Comparison of ENCODE assay signal across 8 cellular contexts in the genomic region with DNA sequence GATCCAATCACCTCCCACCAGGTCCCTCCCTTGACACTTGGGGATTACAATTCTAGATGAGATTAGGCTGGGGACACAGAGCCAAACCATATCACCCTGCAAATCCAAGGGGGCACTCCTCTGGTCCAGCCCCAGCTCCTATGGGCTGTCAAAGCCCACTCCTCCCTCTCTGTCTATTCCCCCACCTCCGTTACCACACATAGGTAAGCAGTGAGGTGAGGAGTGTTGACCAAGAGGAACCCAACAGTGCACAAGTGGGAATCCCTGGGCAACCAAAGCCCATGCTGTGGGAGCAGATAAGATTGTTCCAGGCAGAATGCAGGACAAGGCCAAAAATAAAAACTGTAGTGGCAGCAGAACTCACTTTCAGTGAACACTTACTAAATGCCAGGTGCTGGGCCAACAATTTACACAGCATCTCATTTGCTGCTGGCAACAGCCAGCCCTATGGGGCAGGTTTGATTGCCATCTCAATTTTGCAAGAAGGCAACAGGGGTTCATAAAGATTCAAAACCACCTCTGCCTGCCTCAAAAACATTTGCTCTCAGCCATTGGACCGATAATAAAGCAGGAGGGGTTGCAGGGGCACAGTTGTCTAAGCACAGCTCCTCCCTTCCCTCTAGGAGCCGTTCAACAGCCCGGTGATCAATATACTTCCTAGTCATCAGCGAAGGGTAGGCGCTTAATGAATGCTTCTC. TPM values are rescaled to one million over a fixed set of nuclear protein-coding genes. Genes with fewer than 3 reads are reported as not detected.
DNase-seq lines count a peak whose midpoint lies in the region; ATAC-seq and TF ChIP-seq lines count a peak whose summit lies in the region.

No MANE protein-coding gene starts in this region.

- peaks cover 12 to 14% of the 10 kb centered on the region in 2 donors for H3K4me1 ChIP-seq in adrenal gland (replicated peaks in 1 of 2)

- H3K27me3 Mint-ChIP-seq in activated T-helper 1 cell treated with anti-CD3 and anti-CD28 coated beads, Interleukin-12 subunit alpha, Interleukin-12 subunit beta, Interleukin-2, Interleukin-4 antibody, amounts not matched to agents 30 ng/mL and 10 ng/mL and 1 ng/mL, durations not matched to agents 14 hours and 24 hours and 36 hours (ENCODE audit: insufficient read depth), result no peaks in the 10 kb centered on the region

- no peaks in the 10 kb centered on the region for H3K9me3 ChIP-seq in adrenal gland (replicated peaks in 1 of 3)

- no peak overlapping the region for H3K27ac ChIP-seq in adrenal gland

- peaks cover 17% of the 10 kb centered on the region for H3K36me3 Mint-ChIP-seq in activated T-helper 1 cell treated with anti-CD3 and anti-CD28 coated beads, Interleukin-12 subunit alpha, Interleukin-12 subunit beta, Interleukin-2, Interleukin-4 antibody, amounts not matched to agents 30 ng/mL and 10 ng/mL and 1 ng/mL, durations not matched to agents 14 hours and 24 hours and 36 hours (ENCODE audit: low read depth)

- CTCF ChIA-PET in BJ (lab: Yijun Ruan, JAX), result interaction anchor here (1.4 kb wide), 1 partner anchor 9 kb away, joined by 5 read pairs; a partner anchor contains a TSS

- peak overlapping the region; percentile 80 for H3K27ac Mint-ChIP-seq in activated T-helper 1 cell treated with anti-CD3 and anti-CD28 coated beads, Interleukin-12 subunit alpha, Interleukin-12 subunit beta, Interleukin-2, Interleukin-4 antibody, amounts not matched to agents 30 ng/mL and 10 ng/mL and 1 ng/mL, durations not matched to agents 14 hours and 24 hours and 36 hours

- peak; percentile 7 for ATAC-seq in HG03064 (IDR thresholded peaks at IDR 0.05; ENCODE audit: low read depth, unreplicated experiment)
- peak; percentile 6 for ATAC-seq in left lobe of liver
- no peak for ATAC-seq in HG03521 (IDR thresholded peaks at IDR 0.05; ENCODE audit: unreplicated experiment)
- ATAC-seq in GM18511 (IDR thresholded peaks at IDR 0.05; ENCODE audit: unreplicated experiment), result no peak

- POLR2A ChIA-PET in BJ (lab: Charles Lee), result no interaction called here

- intact Hi-C loops in activated T-helper 1 cell treated with anti-CD3 and anti-CD28 coated beads, Interleukin-12 subunit alpha, Interleukin-12 subunit beta, Interleukin-2, Interleukin-4 antibody, amounts not matched to agents 30 ng/mL and 10 ng/mL and 1 ng/mL, durations not matched to agents 14 hours and 24 hours and 36 hours (cut with micrococcal nuclease), result no loop called here
- intact Hi-C loops in adrenal gland (cut with DNase I), result no loop called here

- peaks cover 31% of the 10 kb centered on the region for H3K4me1 Mint-ChIP-seq in activated T-helper 1 cell treated with anti-CD3 and anti-CD28 coated beads, Interleukin-12 subunit alpha, Interleukin-12 subunit beta, Interleukin-2, Interleukin-4 antibody, amounts not matched to agents 30 ng/mL and 10 ng/mL and 1 ng/mL, durations not matched to agents 14 hours and 24 hours and 36 hours (ENCODE audit: low read depth)

- peak overlapping the region; percentile 88 for H3K4me3 Mint-ChIP-seq in activated T-helper 1 cell treated with anti-CD3 and anti-CD28 coated beads, Interleukin-12 subunit alpha, Interleukin-12 subunit beta, Interleukin-2, Interleukin-4 antibody, amounts not matched to agents 30 ng/mL and 10 ng/mL and 1 ng/mL, durations not matched to agents 14 hours and 24 hours and 36 hours

- DNase-seq in BJ (ENCODE audit: low read depth), result no peak
- no peak for DNase-seq in activated T-helper 1 cell treated with anti-CD3 and anti-CD28 coated beads, Interleukin-12 subunit alpha, Interleukin-12 subunit beta, Interleukin-2, Interleukin-4 antibody, amounts not matched to agents 30 ng/mL and 10 ng/mL and 1 ng/mL, durations not matched to agents 14 hours and 24 hours and 36 hours (ENCODE audit: low spot score)
- no peak for DNase-seq in left lobe of liver (ENCODE audit: low spot score)
- no peak for DNase-seq in activated effector memory CD4-positive, alpha-beta T cell treated with Interleukin-2 at 50 U/mL for 16 hours
- DNase-seq in adrenal gland, result no peak

- no peak for TF ChIP-seq CTCF in BJ (IDR thresholded peaks at IDR 0.05; ENCODE audit: insufficient read depth, low read depth, low read length)
- no peak for TF ChIP-seq CTCF in adrenal gland (IDR thresholded peaks at IDR 0.05)

- H3K4me3 ChIP-seq in BJ (ENCODE audit: low read depth, low read length), result peak overlapping the region; percentile 88
- H3K4me3 ChIP-seq in adrenal gland, result peak overlapping the region in 1 of 4 donors; percentile 79

- 19 to 23% (median 22%) methylated on average over 5 to 6 of the region's 6 CpGs for WGBS in adrenal gland, 4 donors

- H3K9me3 Mint-ChIP-seq in activated T-helper 1 cell treated with anti-CD3 and anti-CD28 coated beads, Interleukin-12 subunit alpha, Interleukin-12 subunit beta, Interleukin-2, Interleukin-4 antibody, amounts not matched to agents 30 ng/mL and 10 ng/mL and 1 ng/mL, durations not matched to agents 14 hours and 24 hours and 36 hours, result no peaks in the 10 kb centered on the region

- TF ChIP-seq POLR2A in adrenal gland (IDR thresholded peaks at IDR 0.05), result no peak

- H3K27me3 ChIP-seq in BJ (ENCODE audit: control insufficient read depth, insufficient read depth, low read length), result no peaks in the 10 kb centered on the region
- no peaks in the 10 kb centered on the region for H3K27me3 ChIP-seq in adrenal gland

- no peaks in the 10 kb centered on the region for H3K36me3 ChIP-seq in BJ (ENCODE audit: control insufficient read depth, insufficient read depth, low read length)
- no peaks in the 10 kb centered on the region for H3K36me3 ChIP-seq in adrenal gland (replicated peaks in 1 of 2)

RNA-seq across cellular contexts. Expression of a gene that starts 8.9 kb away (rescaled TPM):
- 10.9 and 22.8 TPM in 2 replicates for polyA plus RNA-seq in BJ (2011; rRNA removed)
- 11.8 and 13.4 TPM in 2 replicates for polyA minus RNA-seq in BJ (2011; rRNA and poly(A)+ RNA removed)
- 98.8 and 100 TPM in 2 replicates for total RNA-seq in activated T-helper 1 cell treated with anti-CD3 and anti-CD28 coated beads, Interleukin-12 subunit alpha, Interleukin-12 subunit beta, Interleukin-2, Interleukin-4 antibody, amounts not matched to agents 30 ng/mL and 10 ng/mL and 1 ng/mL, durations not matched to agents 14 hours and 24 hours and 36 hours
- total RNA-seq in left lobe of liver, result 99.1 TPM
- total RNA-seq in adrenal gland, result 10 to 100 TPM; 14.0 to 83.9 (median 44.8) TPM
- polyA plus RNA-seq in adrenal gland, result 10 to 100 TPM; 15.3 to 37.5 (median 19.1) TPM

RNA-seq across cellular contexts. Expression of a gene that starts 14.8 kb away (rescaled TPM):
- polyA plus RNA-seq in BJ (2011; rRNA removed), result 38.9 and 64.7 TPM in 2 replicates
- polyA minus RNA-seq in BJ (2011; rRNA and poly(A)+ RNA removed), result 24.8 and 26.8 TPM in 2 replicates
- total RNA-seq in activated T-helper 1 cell treated with anti-CD3 and anti-CD28 coated beads, Interleukin-12 subunit alpha, Interleukin-12 subunit beta, Interleukin-2, Interleukin-4 antibody, amounts not matched to agents 30 ng/mL and 10 ng/mL and 1 ng/mL, durations not matched to agents 14 hours and 24 hours and 36 hours, result 53.1 and 53.3 TPM in 2 replicates
- total RNA-seq in left lobe of liver, result 18.1 TPM
- total RNA-seq in adrenal gland, result 10 to 100 TPM; 32.2 to 58.1 (median 42.4) TPM
- 10 to 100 TPM; 33.6 to 65.6 (median 61.7) TPM for polyA plus RNA-seq in adrenal gland

RNA-seq across cellular contexts. Expression of a gene that starts 18.4 kb away (rescaled TPM):
- polyA plus RNA-seq in BJ (2011; rRNA removed) (0.10 and 0.13 TPM in 2 replicates), adrenal gland (1 to 10 TPM in 1 of 3 donors, under 1 TPM in 1, not detected in 1; 0.77 to 1.9 TPM)
- polyA minus RNA-seq in BJ (2011; rRNA and poly(A)+ RNA removed), result 0.05 TPM in 1 of 2 replicates, not detected in the other
- total RNA-seq in activated T-helper 1 cell treated with anti-CD3 and anti-CD28 coated beads, Interleukin-12 subunit alpha, Interleukin-12 subunit beta, Interleukin-2, Interleukin-4 antibody, amounts not matched to agents 30 ng/mL and 10 ng/mL and 1 ng/mL, durations not matched to agents 14 hours and 24 hours and 36 hours, result 0.54 and 0.73 TPM in 2 replicates
- total RNA-seq in left lobe of liver (0.45 TPM), adrenal gland (under 1 TPM in 6 of 8 donors, not detected in 2; 0.19 to 0.50 (median 0.31) TPM)

RNA-seq across cellular contexts. Expression of a gene that starts 21.1 kb away (rescaled TPM):
- 14.6 and 20.0 TPM in 2 replicates for polyA plus RNA-seq in BJ (2011; rRNA removed)
- polyA minus RNA-seq in BJ (2011; rRNA and poly(A)+ RNA removed), result 4.9 and 7.3 TPM in 2 replicates
- total RNA-seq in activated T-helper 1 cell treated with anti-CD3 and anti-CD28 coated beads, Interleukin-12 subunit alpha, Interleukin-12 subunit beta, Interleukin-2, Interleukin-4 antibody, amounts not matched to agents 30 ng/mL and 10 ng/mL and 1 ng/mL, durations not matched to agents 14 hours and 24 hours and 36 hours, result 51.7 and 51.8 TPM in 2 replicates
- total RNA-seq in left lobe of liver, result 10.0 TPM
- total RNA-seq in adrenal gland, result 10 to 100 TPM in 7 of 8 donors, 1 to 10 TPM in 1; 8.9 to 33.6 (median 19.5) TPM
- 10 to 100 TPM in 2 of 3 donors, 1 to 10 TPM in 1; 2.5 to 36.2 (median 31.2) TPM for polyA plus RNA-seq in adrenal gland

Comparison
In these comparisons a context has a peak if more than half of its experiments do, and no peak if none do; other contexts are left out.
1. ATAC-seq: peak in HG03064 (single experiment) and left lobe of liver (single experiment); none in HG03521 (single experiment) and GM18511 (single experiment).